In the genomic region with DNA sequence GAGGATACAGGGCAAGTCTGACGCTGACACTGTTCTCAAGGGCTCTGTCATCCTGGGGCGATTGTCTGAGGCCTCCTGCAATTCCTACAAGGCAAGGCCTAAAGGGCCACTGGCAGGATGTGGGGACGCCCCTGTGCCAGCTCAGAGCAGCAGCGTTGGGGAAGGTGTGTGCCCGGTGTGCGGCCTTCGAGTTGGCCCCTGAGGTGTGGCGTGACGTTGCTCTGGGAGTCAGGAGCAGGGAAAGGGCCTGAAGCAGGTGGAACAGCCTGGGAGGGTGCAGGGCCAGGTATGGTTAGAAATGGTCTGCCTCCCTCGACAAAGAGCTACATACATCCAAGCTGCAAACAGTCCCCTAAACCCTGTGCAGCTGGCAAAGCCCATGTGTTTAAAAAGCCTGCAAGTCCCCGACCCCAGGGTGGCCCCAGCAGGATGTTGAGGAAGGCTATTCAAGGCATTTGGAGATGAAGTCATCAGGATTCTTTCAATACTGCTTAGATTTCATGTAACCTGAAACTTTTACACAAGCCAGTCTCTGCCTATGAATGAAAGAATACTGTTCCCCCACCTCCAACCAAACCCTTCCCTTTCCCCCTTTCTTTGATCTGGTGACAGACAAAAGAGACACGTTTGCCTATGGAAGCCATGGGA, we compare ENCODE assay signal across 11 cellular contexts.
DNase-seq lines count a peak whose midpoint lies in the region; TF ChIP-seq lines count a peak whose summit lies in the region.
"Had no signal": no experiment of that assay in that cellular context is flagged by ENCODE, and none has a peak within 500 bp of the region (broad histone marks: within the 10 kb centered on the region; RNA-seq: fewer than 3 reads in every experiment).

No MANE protein-coding gene starts in this region.

- H3K4me2 ChIP-seq in GM23248 (ENCODE audit: unreplicated experiment), result peak overlapping the region; percentile 67

- H3K9me3 ChIP-seq in GM23248 (ENCODE audit: low read depth) (no peaks in the 10 kb centered on the region), endodermal cell (ENCODE audit: control insufficient read depth, low read length) (no peaks in the 10 kb centered on the region)
- H3K9me3 ChIP-seq: ovary had no signal

- H3K27me3 ChIP-seq in GM23248 (replicated peaks; ENCODE audit: insufficient read depth) (no peaks in the 10 kb centered on the region), endodermal cell (ENCODE audit: control insufficient read depth, insufficient read depth, low read length, poor library complexity, severe bottlenecking) (no peaks in the 10 kb centered on the region)
- H3K27me3 ChIP-seq: ovary had no signal

- H3K4me3 ChIP-seq in GM23248, result no peak overlapping the region
- no peak overlapping the region for H3K4me3 ChIP-seq in endodermal cell (ENCODE audit: low read length)
- H3K4me3 ChIP-seq: ovary had no signal

- H3K36me3 Mint-ChIP-seq in endodermal cell (ENCODE audit: low read depth), result no peaks in the 10 kb centered on the region

- in situ Hi-C loops in GM23248 (cut with MboI), result no loop called here

- H3K9me3 Mint-ChIP-seq in endodermal cell, result no peaks in the 10 kb centered on the region
- H3K9me3 Mint-ChIP-seq: stimulated activated naive CD8-positive, alpha-beta T cell treated with anti-CD3 and anti-CD28 coated beads, Interleukin-15, Interleukin-2, amounts not matched to agents 100 ng/mL and 50 ng/mL, for 24 hours had no signal

- WGBS in GM23248 (ENCODE audit: low coverage in 1 of 2, low lambda C conversion rate in 2 of 2, missing lambda C conversion rate in 2 of 2), 2 experiments, result 81 to 88% methylated on average over 12 of the region's 12 CpGs
- 54 to 75% methylated on average over 4 to 12 of the region's 12 CpGs for WGBS in endodermal cell (ENCODE audit: insufficient coverage in 1 of 2, insufficient read length in 1 of 2), 2 experiments

- H3K27ac ChIP-seq in GM23248 (peak overlapping the region; percentile 31; the same call in 1 of the 2 replicates), endodermal cell (ENCODE audit: low read depth, low read length) (peak overlapping the region; percentile 4)
- H3K27ac ChIP-seq: ovary had no signal

- H3K27ac Mint-ChIP-seq in endodermal cell, result no peak overlapping the region
- H3K27ac Mint-ChIP-seq: stimulated activated naive CD8-positive, alpha-beta T cell treated with anti-CD3 and anti-CD28 coated beads, Interleukin-15, Interleukin-2, amounts not matched to agents 100 ng/mL and 50 ng/mL, for 24 hours had no signal

- H3K79me2 ChIP-seq in GM23248 (ENCODE audit: insufficient read depth), result no peaks in the 10 kb centered on the region

- H3K9me2 ChIP-seq in GM23248 (ENCODE audit: insufficient read depth), result no peaks in the 10 kb centered on the region

- peaks cover 6% of the 10 kb centered on the region for H3K4me1 Mint-ChIP-seq in endodermal cell

- no peak for TF ChIP-seq CTCF in endodermal cell (conservative IDR thresholded peaks at IDR 0.05)

- H3K9ac ChIP-seq in GM23248 (no peak overlapping the region), endodermal cell (ENCODE audit: extremely low read depth, low read length, poor library complexity, severe bottlenecking) (no peak overlapping the region)

- peaks cover 13% of the 10 kb centered on the region for H3K4me1 ChIP-seq in GM23248 (ENCODE audit: insufficient read depth)
- peaks cover 3% of the 10 kb centered on the region for H3K4me1 ChIP-seq in endodermal cell (ENCODE audit: control insufficient read depth, insufficient read depth, low read length)

- H4K20me1 ChIP-seq in GM23248 (ENCODE audit: insufficient read depth), result no peaks in the 10 kb centered on the region

- peak; percentile 66 for DNase-seq in GM23248
- DNase-seq in NCI-H2171 (lab: John Stamatoyannopoulos, UW), result peak; percentile 21
- peak; percentile 63 for DNase-seq in endodermal cell
- peak; percentile 15 for DNase-seq in pulmonary artery endothelial cell (ENCODE audit: low read depth, low spot score)
- no peak for DNase-seq in NCI-H82 treated with DMSO at 0.1 percent for 48 hours (lab: John Stamatoyannopoulos, UW; ENCODE audit: unreplicated experiment)
- no peak for DNase-seq in activated effector memory CD4-positive, alpha-beta T cell treated with Interleukin-2 at 50 U/mL for 16 hours
- DNase-seq in DMS114 treated with DMSO at 0.1 percent for 48 hours (lab: John Stamatoyannopoulos, UW; ENCODE audit: unreplicated experiment), result no peak
- DNase-seq: activated T-cell treated with anti-CD3 and anti-CD28 coated beads for 4 hours, foreskin melanocyte, ovary had no signal

- H3F3A ChIP-seq in GM23248 (ENCODE audit: insufficient read depth), result no peaks in the 10 kb centered on the region

- H3K4me3 Mint-ChIP-seq in endodermal cell, result no peak overlapping the region
- H3K4me3 Mint-ChIP-seq: stimulated activated naive CD8-positive, alpha-beta T cell treated with anti-CD3 and anti-CD28 coated beads, Interleukin-15, Interleukin-2, amounts not matched to agents 100 ng/mL and 50 ng/mL, for 24 hours had no signal

- peak overlapping the region; percentile 63 for H2AFZ ChIP-seq in GM23248

- H3K36me3 ChIP-seq in GM23248 (ENCODE audit: low read depth) (no peaks in the 10 kb centered on the region), endodermal cell (ENCODE audit: control insufficient read depth, insufficient read depth, low read length) (no peaks in the 10 kb centered on the region)
- H3K36me3 ChIP-seq: ovary had no signal

- H3K27me3 Mint-ChIP-seq in endodermal cell (ENCODE audit: insufficient read depth), result no peaks in the 10 kb centered on the region
- H3K27me3 Mint-ChIP-seq: stimulated activated naive CD8-positive, alpha-beta T cell treated with anti-CD3 and anti-CD28 coated beads, Interleukin-15, Interleukin-2, amounts not matched to agents 100 ng/mL and 50 ng/mL, for 24 hours had no signal

Comparison
In these comparisons a context has a peak if more than half of its experiments do, and no peak if none do; other contexts are left out.
1. DNase-seq: peak in GM23248 (single experiment), NCI-H2171 (single experiment), endodermal cell (single experiment) and pulmonary artery endothelial cell (single experiment); none in NCI-H82 treated with DMSO at 0.1 percent for 48 hours (single experiment), activated effector memory CD4-positive, alpha-beta T cell treated with Interleukin-2 at 50 U/mL for 16 hours (single experiment) and DMS114 treated with DMSO at 0.1 percent for 48 hours (single experiment).